ENCODE assay signal across 1 cellular context in the genomic region with DNA sequence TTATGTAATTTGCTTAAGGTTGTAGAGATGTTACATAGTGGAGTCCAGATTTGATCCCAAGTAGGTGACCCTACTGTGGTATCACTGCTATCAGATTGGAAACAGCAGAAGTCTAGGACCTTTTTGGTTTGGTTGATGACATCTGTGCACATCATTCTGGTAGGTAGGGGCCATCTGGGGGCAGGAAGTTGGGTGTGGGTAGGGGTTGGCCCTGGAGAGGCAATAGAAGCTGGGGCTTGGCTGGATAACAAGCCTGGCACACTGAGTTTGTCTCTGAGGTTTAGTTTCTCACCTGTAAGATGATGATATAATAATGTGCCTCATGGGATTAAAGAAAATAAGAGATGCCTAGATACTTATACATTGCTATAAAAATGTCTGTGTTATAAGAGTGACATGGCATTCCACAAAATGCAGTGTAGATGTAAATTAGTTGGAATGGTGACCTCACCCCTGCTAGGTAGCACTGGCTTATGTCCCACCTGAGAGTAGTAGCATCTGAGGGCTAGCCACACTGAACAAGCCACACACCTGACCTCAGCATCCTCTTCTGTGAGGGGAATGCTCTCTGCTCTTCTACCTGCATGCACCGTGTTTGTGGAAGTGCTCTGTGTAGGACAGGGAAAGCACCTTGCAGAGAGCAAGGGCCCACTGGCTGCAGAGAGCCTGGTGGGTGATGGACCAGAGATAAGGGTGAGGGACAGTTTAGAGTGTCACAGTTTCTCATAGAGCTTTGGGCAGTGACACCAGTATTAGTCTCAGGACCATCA.
TF ChIP-seq lines count a peak whose summit lies in the region.

No MANE protein-coding gene starts in this region.

TF ChIP-seq in neural cell, 6 proteins besides CTCF, POLR2A, EP300 and RAD21:
- no peak for TF ChIP-seq EZH2 (IDR thresholded peaks at IDR 0.05; ENCODE audit: borderline replicate concordance, insufficient read depth, low read length, poor library complexity, severe bottlenecking)
- TF ChIP-seq SMC3 (conservative IDR thresholded peaks at IDR 0.05; ENCODE audit: poor library complexity) = no peak
- TF ChIP-seq MXI1 (conservative IDR thresholded peaks at IDR 0.05; ENCODE audit: poor library complexity, severe bottlenecking) = no peak
- TF ChIP-seq POLR2AphosphoS5 (IDR thresholded peaks at IDR 0.05) = no peak
